22 cellular contexts compared by ENCODE assay signal in the genomic region with DNA sequence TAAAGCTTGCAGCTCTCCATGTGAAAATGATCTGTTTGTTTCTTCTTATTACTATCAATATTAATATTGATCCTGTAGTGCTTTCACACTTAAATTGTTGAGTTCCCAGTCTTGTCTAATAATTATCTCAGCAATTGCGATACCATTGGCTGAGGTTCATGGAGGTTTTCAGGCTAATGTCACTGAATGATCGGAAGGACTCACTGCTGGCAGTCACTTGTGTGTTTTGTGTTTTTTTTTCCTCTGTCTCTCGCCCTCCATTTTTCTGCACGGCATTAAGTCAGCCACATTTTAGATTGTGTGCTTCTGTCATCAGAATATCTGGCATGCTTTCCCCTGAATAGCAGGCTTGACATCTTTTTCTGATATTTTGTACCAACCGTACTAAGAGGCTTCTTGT. TPM values are rescaled to one million over a fixed set of nuclear protein-coding genes. Genes with fewer than 3 reads are reported as not detected.
"Had no signal": no experiment of that assay in that cellular context is flagged by ENCODE, and none has a peak within 500 bp of the region (broad histone marks: within the 10 kb centered on the region; RNA-seq: fewer than 3 reads in every experiment).

No MANE protein-coding gene starts in this region.

- H3K4me3 ChIP-seq: cardiac muscle cell, PC-9 had no signal

- DNase-seq: activated B cell treated with CpG ODN at 0.5 μM for 24 hours; activated CD4-positive, alpha-beta T cell treated with anti-CD3 and anti-CD28 coated beads for 1 hour; activated CD4-positive, alpha-beta T cell treated with anti-CD3 and anti-CD28 coated beads, Interleukin-2, amount 10 ng/mL, durations not matched to agents 24 days and 14 days; activated CD4-positive, alpha-beta T cell treated with anti-CD3 and anti-CD28 coated beads, Interleukin-2, amount 50 U/mL, for 48 hours; activated CD8-positive, alpha-beta memory T cell treated with anti-CD3 and anti-CD28 coated beads, Interleukin-2, amount 10 ng/mL, durations not matched to agents 7 days and 5 days; activated effector memory CD4-positive, alpha-beta T cell treated with Interleukin-2 at 50 U/mL for 16 hours; activated naive CD4-positive, alpha-beta T cell; activated T-cell treated with anti-CD3 and anti-CD28 coated beads, Interleukin-2, amount 50 U/mL, for 24 hours; amygdala; brain microvascular endothelial cell; Kasumi-1; KBM-7; NCI-H146; NCI-H187 treated with DMSO at 0.1 percent for 48 hours; NCI-H2081 treated with DMSO at 0.1 percent for 48 hours; NCI-H446; PC-9; SHP77 treated with DMSO at 0.1 percent for 48 hours had no signal

- H3K27ac ChIP-seq: brain microvascular endothelial cell, cardiac muscle cell, PC-9 had no signal

- H3K36me3 Mint-ChIP-seq: activated CD8-positive, alpha-beta memory T cell treated with anti-CD3 and anti-CD28 coated beads, Interleukin-2, amount 10 ng/mL, durations not matched to agents 7 days and 5 days; activated naive CD8-positive, alpha-beta T cell had no signal

- H3K27ac Mint-ChIP-seq: activated B cell treated with CpG ODN at 0.5 μM for 24 hours; activated CD4-positive, alpha-beta T cell treated with anti-CD3 and anti-CD28 coated beads, Interleukin-2, amount 10 ng/mL, durations not matched to agents 24 days and 14 days; activated CD8-positive, alpha-beta memory T cell treated with anti-CD3 and anti-CD28 coated beads, Interleukin-2, amount 10 ng/mL, durations not matched to agents 7 days and 5 days; activated naive CD8-positive, alpha-beta T cell; activated T-cell treated with anti-CD3 and anti-CD28 coated beads, Interleukin-2, amount 50 U/mL, for 24 hours; activated T-helper 1 cell treated with anti-CD3 and anti-CD28 coated beads, Interleukin-12 subunit alpha, Interleukin-12 subunit beta, Interleukin-2, Interleukin-4 antibody, amounts not matched to agents 30 ng/mL and 10 ng/mL and 1 ng/mL, durations not matched to agents 14 hours and 24 hours and 36 hours; T-helper 1 cell treated with Interleukin-12 subunit alpha and Interleukin-12 subunit beta and Interleukin-4 antibody, amounts not matched to agents 30 μg/mL and 1 μg/mL, for 36 hours had no signal

- H3K36me3 ChIP-seq: brain microvascular endothelial cell, cardiac muscle cell had no signal

- H3K4me3 Mint-ChIP-seq: activated B cell treated with CpG ODN at 0.5 μM for 24 hours; activated CD4-positive, alpha-beta T cell treated with anti-CD3 and anti-CD28 coated beads, Interleukin-2, amount 10 ng/mL, durations not matched to agents 24 days and 14 days; activated CD8-positive, alpha-beta memory T cell treated with anti-CD3 and anti-CD28 coated beads, Interleukin-2, amount 10 ng/mL, durations not matched to agents 7 days and 5 days; activated naive CD8-positive, alpha-beta T cell; activated T-cell treated with anti-CD3 and anti-CD28 coated beads, Interleukin-2, amount 50 U/mL, for 24 hours; activated T-helper 1 cell treated with anti-CD3 and anti-CD28 coated beads, Interleukin-12 subunit alpha, Interleukin-12 subunit beta, Interleukin-2, Interleukin-4 antibody, amounts not matched to agents 30 ng/mL and 10 ng/mL and 1 ng/mL, durations not matched to agents 14 hours and 24 hours and 36 hours; T-helper 1 cell treated with Interleukin-12 subunit alpha and Interleukin-12 subunit beta and Interleukin-4 antibody, amounts not matched to agents 30 μg/mL and 1 μg/mL, for 36 hours had no signal

- H3K27me3 ChIP-seq: brain microvascular endothelial cell, cardiac muscle cell had no signal

- H3K27me3 Mint-ChIP-seq: activated B cell treated with CpG ODN at 0.5 μM for 24 hours; activated CD8-positive, alpha-beta memory T cell treated with anti-CD3 and anti-CD28 coated beads, Interleukin-2, amount 10 ng/mL, durations not matched to agents 7 days and 5 days; activated naive CD8-positive, alpha-beta T cell had no signal

- H3K4me2 ChIP-seq: PC-9 had no signal

- H3K4me1 Mint-ChIP-seq: activated B cell treated with CpG ODN at 0.5 μM for 24 hours; activated CD4-positive, alpha-beta T cell treated with anti-CD3 and anti-CD28 coated beads, Interleukin-2, amount 10 ng/mL, durations not matched to agents 24 days and 14 days; activated CD8-positive, alpha-beta memory T cell treated with anti-CD3 and anti-CD28 coated beads, Interleukin-2, amount 10 ng/mL, durations not matched to agents 7 days and 5 days had no signal

- H2AFZ ChIP-seq: PC-9 had no signal

- H3K9me3 Mint-ChIP-seq: activated B cell treated with CpG ODN at 0.5 μM for 24 hours; activated CD4-positive, alpha-beta T cell treated with anti-CD3 and anti-CD28 coated beads, Interleukin-2, amount 10 ng/mL, durations not matched to agents 24 days and 14 days; activated T-cell treated with anti-CD3 and anti-CD28 coated beads, Interleukin-2, amount 50 U/mL, for 24 hours; activated T-helper 1 cell treated with anti-CD3 and anti-CD28 coated beads, Interleukin-12 subunit alpha, Interleukin-12 subunit beta, Interleukin-2, Interleukin-4 antibody, amounts not matched to agents 30 ng/mL and 10 ng/mL and 1 ng/mL, durations not matched to agents 14 hours and 24 hours and 36 hours; T-helper 1 cell treated with Interleukin-12 subunit alpha and Interleukin-12 subunit beta and Interleukin-4 antibody, amounts not matched to agents 30 μg/mL and 1 μg/mL, for 36 hours had no signal

RNA-seq across cellular contexts. Expression of gene AGAP1, which starts 43.7 kb away (rescaled TPM):
- total RNA-seq: activated B cell treated with CpG ODN at 0.5 μM for 24 hours had no signal
